In the genomic region with DNA sequence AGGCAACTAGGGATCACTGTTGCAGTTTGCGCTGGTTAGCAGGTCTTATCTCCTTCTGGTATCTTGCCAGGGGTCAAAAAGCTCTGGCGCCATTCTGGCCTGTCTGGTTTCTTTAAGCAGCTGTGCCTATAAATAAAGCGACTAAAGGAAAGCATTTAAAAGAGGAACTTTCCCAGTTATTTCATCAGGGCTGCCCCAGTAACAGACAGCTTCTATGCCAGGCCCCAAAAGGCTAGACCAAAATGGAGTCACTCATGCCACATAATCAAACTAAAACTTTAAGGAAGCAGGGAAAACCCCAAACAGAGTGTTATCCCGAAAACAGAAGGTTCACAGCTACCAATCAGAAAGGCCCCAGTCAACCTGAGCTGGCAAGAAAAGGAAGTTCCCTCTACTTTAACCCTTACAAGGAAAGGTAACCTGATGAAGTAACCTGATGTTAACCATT, we compare ENCODE assay signal across 12 cellular contexts. TPM values are rescaled to one million over a fixed set of nuclear protein-coding genes. Genes with fewer than 3 reads are reported as not detected.
DNase-seq lines count a peak whose midpoint lies in the region; ATAC-seq and TF ChIP-seq lines count a peak whose summit lies in the region.
"Had no signal": no experiment of that assay in that cellular context is flagged by ENCODE, and none has a peak within 500 bp of the region (broad histone marks: within the 10 kb centered on the region; RNA-seq: fewer than 3 reads in every experiment).

No MANE protein-coding gene starts in this region.

- DNase-seq in Right ventricle myocardium superior (no peak), right atrium auricular region (ENCODE audit: low spot score) (no peak), amniotic epithelial cell (ENCODE audit: low read depth) (peak; percentile 63), lower lobe of right lung (no peak), WTC11 (ENCODE audit: low spot score) (no peak), NCI-H82 (lab: John Stamatoyannopoulos, UW) (no peak), EL (no peak)
- DNase-seq: SHP77, uterus had no signal

- peaks cover 2% of the 10 kb centered on the region; the same call in 1 of the 2 replicates for H3K27me3 Mint-ChIP-seq in WTC11 (ENCODE audit: low read depth)

- ATAC-seq in Right ventricle myocardium superior (ENCODE audit: poor library complexity) (peak; percentile 39), lower lobe of right lung (peak; percentile 22 to 41), WTC11 (no peak), GM21447 (IDR thresholded peaks at IDR 0.05; ENCODE audit: unreplicated experiment) (no peak)

- no peaks in the 10 kb centered on the region for H3K36me3 Mint-ChIP-seq in WTC11

- CTCF ChIA-PET in WTC11 (lab: Charles Lee) = interaction anchor here (1.3 to 3.3 kb wide), 2 partner anchors 23 to 84 kb away, joined by 4 to 11 read pairs; no protein-coding TSS in a partner anchor

- H3K9me3 ChIP-seq in right atrium auricular region (no peaks in the 10 kb centered on the region), lower lobe of right lung (no peaks in the 10 kb centered on the region)
- H3K9me3 ChIP-seq: uterus had no signal

- H3K9me3 Mint-ChIP-seq in WTC11 = no peaks in the 10 kb centered on the region
- H3K9me3 Mint-ChIP-seq: neural crest cell had no signal

- POLR2A ChIA-PET in WTC11 (lab: Charles Lee) = no interaction called here

- no peak overlapping the region for H3K4me3 Mint-ChIP-seq in WTC11
- H3K4me3 Mint-ChIP-seq: neural crest cell had no signal

- intact Hi-C loops in Right ventricle myocardium superior (cut with DNase I) (no loop called here), lower lobe of right lung (cut with DNase I) (no loop called here)

- H3K27ac Mint-ChIP-seq in WTC11 = no peak overlapping the region

- H3K4me1 ChIP-seq in right atrium auricular region (peaks cover 0 to 2% of the 10 kb centered on the region in 2 donors), lower lobe of right lung (peaks cover 47% of the 10 kb centered on the region)

- H3K4me1 Mint-ChIP-seq in WTC11 = peaks cover 37% of the 10 kb centered on the region

- no peak overlapping the region for H3K4me3 ChIP-seq in right atrium auricular region
- H3K4me3 ChIP-seq in lower lobe of right lung = no peak overlapping the region
- H3K4me3 ChIP-seq: cardiac muscle cell, uterus had no signal

- H3K27ac ChIP-seq in right atrium auricular region (no peak overlapping the region), lower lobe of right lung (peak overlapping the region; percentile 74)
- H3K27ac ChIP-seq: cardiac muscle cell, uterus had no signal

- no peaks in the 10 kb centered on the region for H3K27me3 ChIP-seq in right atrium auricular region
- H3K27me3 ChIP-seq in lower lobe of right lung (ENCODE audit: low read depth) = no peaks in the 10 kb centered on the region
- H3K27me3 ChIP-seq: cardiac muscle cell, uterus had no signal

- no peaks in the 10 kb centered on the region for H3K36me3 ChIP-seq in right atrium auricular region
- H3K36me3 ChIP-seq in lower lobe of right lung = no peaks in the 10 kb centered on the region
- H3K36me3 ChIP-seq: cardiac muscle cell, uterus had no signal

- TF ChIP-seq CTCF in right atrium auricular region (IDR thresholded peaks at IDR 0.05) (no peak), lower lobe of right lung (IDR thresholded peaks at IDR 0.05) (no peak), WTC11 (IDR thresholded peaks at IDR 0.05) (no peak)

TF ChIP-seq in WTC11, 78 proteins besides CTCF, POLR2A, EP300 and RAD21:
- TF ChIP-seq, protein P1, sequence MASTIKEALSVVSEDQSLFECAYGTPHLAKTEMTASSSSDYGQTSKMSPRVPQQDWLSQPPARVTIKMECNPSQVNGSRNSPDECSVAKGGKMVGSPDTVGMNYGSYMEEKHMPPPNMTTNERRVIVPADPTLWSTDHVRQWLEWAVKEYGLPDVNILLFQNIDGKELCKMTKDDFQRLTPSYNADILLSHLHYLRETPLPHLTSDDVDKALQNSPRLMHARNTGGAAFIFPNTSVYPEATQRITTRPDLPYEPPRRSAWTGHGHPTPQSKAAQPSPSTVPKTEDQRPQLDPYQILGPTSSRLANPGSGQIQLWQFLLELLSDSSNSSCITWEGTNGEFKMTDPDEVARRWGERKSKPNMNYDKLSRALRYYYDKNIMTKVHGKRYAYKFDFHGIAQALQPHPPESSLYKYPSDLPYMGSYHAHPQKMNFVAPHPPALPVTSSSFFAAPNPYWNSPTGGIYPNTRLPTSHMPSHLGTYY (CRISPR knock-in tag; IDR thresholded peaks at IDR 0.05) = no peak
- no peak for TF ChIP-seq CBFB (CRISPR knock-in tag; IDR thresholded peaks at IDR 0.05; ENCODE audit: low read depth)
- TF ChIP-seq, protein P2, sequence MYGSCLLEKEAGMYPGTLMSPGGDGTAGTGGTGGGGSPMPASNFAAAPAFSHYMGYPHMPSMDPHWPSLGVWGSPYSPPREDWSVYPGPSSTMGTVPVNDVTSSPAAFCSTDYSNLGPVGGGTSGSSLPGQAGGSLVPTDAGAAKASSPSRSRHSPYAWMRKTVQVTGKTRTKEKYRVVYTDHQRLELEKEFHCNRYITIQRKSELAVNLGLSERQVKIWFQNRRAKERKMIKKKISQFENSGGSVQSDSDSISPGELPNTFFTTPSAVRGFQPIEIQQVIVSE (CRISPR knock-in tag; IDR thresholded peaks at IDR 0.05; ENCODE audit: borderline replicate concordance) = no peak
- TF ChIP-seq ZNF219 (CRISPR knock-in tag; IDR thresholded peaks at IDR 0.05; ENCODE audit: borderline replicate concordance) = no peak
- TF ChIP-seq GTF2I (CRISPR knock-in tag; conservative IDR thresholded peaks at IDR 0.05) = no peak
TF ChIP-seq in WTC11: peak in this region for 0.

RNA-seq across cellular contexts. Expression of a gene that starts 41.2 kb away (rescaled TPM):
- total RNA-seq in Right ventricle myocardium superior (64.5 TPM), right atrium auricular region (10 to 100 TPM; 24.1 to 28.1 TPM), lower lobe of right lung (132 TPM), WTC11 (2021) (367 to 406 TPM (median 379 TPM) in 3 replicates)

Comparison
In these comparisons a context has a peak if more than half of its experiments do, and no peak if none do; other contexts are left out.
1. ATAC-seq: peak in Right ventricle myocardium superior (single experiment) and lower lobe of right lung (2 of 2); none in WTC11 (single experiment) and GM21447 (single experiment).